Comparison of ENCODE assay signal across 1 cellular context in the genomic region with DNA sequence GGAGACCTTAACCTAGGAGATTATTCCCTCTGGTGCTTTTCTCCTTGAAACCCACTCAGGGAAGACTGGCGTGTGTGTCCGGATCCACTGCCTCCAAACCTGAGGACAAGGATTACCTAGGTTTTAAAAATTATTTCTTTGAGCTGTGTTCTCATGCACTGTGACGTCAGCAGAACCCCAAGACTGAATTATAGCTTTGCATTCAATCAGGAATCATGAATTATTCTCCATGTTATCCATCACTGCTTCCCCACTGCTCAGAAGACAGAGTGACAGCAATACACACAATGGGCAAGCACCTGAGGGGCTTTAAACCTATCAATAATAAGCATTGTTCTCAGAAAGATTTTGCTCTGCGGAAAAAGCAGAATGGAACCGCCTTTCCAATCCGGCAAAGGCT.
TF ChIP-seq lines count a peak whose summit lies in the region.

No MANE protein-coding gene starts in this region.

TF ChIP-seq in GM23338, 12 proteins besides CTCF, POLR2A, EP300 and RAD21:
- TF ChIP-seq, protein P1, sequence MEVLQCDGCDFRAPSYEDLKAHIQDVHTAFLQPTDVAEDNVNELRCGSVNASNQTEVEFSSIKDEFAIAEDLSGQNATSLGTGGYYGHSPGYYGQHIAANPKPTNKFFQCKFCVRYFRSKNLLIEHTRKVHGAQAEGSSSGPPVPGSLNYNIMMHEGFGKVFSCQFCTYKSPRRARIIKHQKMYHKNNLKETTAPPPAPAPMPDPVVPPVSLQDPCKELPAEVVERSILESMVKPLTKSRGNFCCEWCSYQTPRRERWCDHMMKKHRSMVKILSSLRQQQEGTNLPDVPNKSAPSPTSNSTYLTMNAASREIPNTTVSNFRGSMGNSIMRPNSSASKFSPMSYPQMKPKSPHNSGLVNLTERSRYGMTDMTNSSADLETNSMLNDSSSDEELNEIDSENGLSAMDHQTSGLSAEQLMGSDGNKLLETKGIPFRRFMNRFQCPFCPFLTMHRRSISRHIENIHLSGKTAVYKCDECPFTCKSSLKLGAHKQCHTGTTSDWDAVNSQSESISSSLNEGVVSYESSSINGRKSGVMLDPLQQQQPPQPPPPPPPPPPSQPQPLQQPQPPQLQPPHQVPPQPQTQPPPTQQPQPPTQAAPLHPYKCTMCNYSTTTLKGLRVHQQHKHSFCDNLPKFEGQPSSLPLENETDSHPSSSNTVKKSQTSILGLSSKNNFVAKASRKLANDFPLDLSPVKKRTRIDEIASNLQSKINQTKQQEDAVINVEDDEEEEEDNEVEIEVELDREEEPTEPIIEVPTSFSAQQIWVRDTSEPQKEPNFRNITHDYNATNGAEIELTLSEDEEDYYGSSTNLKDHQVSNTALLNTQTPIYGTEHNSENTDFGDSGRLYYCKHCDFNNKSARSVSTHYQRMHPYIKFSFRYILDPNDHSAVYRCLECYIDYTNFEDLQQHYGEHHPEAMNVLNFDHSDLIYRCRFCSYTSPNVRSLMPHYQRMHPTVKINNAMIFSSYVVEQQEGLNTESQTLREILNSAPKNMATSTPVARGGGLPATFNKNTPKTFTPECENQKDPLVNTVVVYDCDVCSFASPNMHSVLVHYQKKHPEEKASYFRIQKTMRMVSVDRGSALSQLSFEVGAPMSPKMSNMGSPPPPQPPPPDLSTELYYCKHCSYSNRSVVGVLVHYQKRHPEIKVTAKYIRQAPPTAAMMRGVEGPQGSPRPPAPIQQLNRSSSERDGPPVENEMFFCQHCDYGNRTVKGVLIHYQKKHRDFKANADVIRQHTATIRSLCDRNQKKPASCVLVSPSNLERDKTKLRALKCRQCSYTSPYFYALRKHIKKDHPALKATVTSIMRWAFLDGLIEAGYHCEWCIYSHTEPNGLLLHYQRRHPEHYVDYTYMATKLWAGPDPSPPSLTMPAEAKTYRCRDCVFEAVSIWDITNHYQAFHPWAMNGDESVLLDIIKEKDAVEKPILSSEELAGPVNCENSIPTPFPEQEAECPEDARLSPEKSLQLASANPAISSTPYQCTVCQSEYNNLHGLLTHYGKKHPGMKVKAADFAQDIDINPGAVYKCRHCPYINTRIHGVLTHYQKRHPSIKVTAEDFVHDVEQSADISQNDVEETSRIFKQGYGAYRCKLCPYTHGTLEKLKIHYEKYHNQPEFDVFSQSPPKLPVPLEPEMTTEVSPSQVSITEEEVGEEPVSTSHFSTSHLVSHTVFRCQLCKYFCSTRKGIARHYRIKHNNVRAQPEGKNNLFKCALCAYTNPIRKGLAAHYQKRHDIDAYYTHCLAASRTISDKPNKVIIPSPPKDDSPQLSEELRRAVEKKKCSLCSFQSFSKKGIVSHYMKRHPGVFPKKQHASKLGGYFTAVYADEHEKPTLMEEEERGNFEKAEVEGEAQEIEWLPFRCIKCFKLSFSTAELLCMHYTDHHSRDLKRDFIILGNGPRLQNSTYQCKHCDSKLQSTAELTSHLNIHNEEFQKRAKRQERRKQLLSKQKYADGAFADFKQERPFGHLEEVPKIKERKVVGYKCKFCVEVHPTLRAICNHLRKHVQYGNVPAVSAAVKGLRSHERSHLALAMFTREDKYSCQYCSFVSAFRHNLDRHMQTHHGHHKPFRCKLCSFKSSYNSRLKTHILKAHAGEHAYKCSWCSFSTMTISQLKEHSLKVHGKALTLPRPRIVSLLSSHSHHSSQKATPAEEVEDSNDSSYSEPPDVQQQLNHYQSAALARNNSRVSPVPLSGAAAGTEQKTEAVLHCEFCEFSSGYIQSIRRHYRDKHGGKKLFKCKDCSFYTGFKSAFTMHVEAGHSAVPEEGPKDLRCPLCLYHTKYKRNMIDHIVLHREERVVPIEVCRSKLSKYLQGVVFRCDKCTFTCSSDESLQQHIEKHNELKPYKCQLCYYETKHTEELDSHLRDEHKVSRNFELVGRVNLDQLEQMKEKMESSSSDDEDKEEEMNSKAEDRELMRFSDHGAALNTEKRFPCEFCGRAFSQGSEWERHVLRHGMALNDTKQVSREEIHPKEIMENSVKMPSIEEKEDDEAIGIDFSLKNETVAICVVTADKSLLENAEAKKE (CRISPR knock-in tag; IDR thresholded peaks at IDR 0.05): no peak
- TF ChIP-seq STAT1 (IDR thresholded peaks at IDR 0.05; ENCODE audit: unreplicated experiment): no peak
- no peak for TF ChIP-seq NANOG (IDR thresholded peaks at IDR 0.05; ENCODE audit: borderline replicate concordance)
